Comparison of ENCODE assay signal across 1 cellular context in genomic region chr2:134148172-134148571, GRCh38.
TF ChIP-seq lines count a peak whose summit lies in the region.

No MANE protein-coding gene starts in this region.

TF ChIP-seq in GM12878, 131 proteins besides CTCF, POLR2A, EP300 and RAD21 (continued from another document):
- TF ChIP-seq BCL3 (IDR thresholded peaks at IDR 0.05; ENCODE audit: borderline replicate concordance, insufficient read depth, low read depth, low read length, poor library complexity, severe bottlenecking) = no peak
- TF ChIP-seq SIX5 (IDR thresholded peaks at IDR 0.05; ENCODE audit: low read depth, low read length, severe bottlenecking) = no peak
- peak; percentile 30 for TF ChIP-seq RELA (IDR thresholded peaks at IDR 0.05; ENCODE audit: borderline replicate concordance, partially characterized antibody)
- no peak for TF ChIP-seq ZNF687 (IDR thresholded peaks at IDR 0.05)
- no peak for TF ChIP-seq MXI1 (IDR thresholded peaks at IDR 0.05; ENCODE audit: low read depth, low read length)
- no peak for TF ChIP-seq SKIL (IDR thresholded peaks at IDR 0.05; ENCODE audit: low read depth, poor library complexity, severe bottlenecking)
- TF ChIP-seq MTA2 (IDR thresholded peaks at IDR 0.05; ENCODE audit: low read depth) = peak; percentile 36; the same call in 1 of the 2 replicates
- TF ChIP-seq BCL11A (IDR thresholded peaks at IDR 0.05; ENCODE audit: low read depth, low read length) = peak; percentile 50; the same call in 1 of the 2 replicates
- TF ChIP-seq SP1 (IDR thresholded peaks at IDR 0.05; ENCODE audit: low read depth, low read length) = no peak
- no peak for TF ChIP-seq LARP7 (IDR thresholded peaks at IDR 0.05)
- TF ChIP-seq MEF2B (IDR thresholded peaks at IDR 0.05; ENCODE audit: partially characterized antibody, poor library complexity, severe bottlenecking) = no peak
- 0 out of 2 replicates have a peak, but pooled peaks have one; percentile 19 for TF ChIP-seq RUNX3 (IDR thresholded peaks at IDR 0.05; ENCODE audit: low read length)
- no peak for TF ChIP-seq MYB (IDR thresholded peaks at IDR 0.05; ENCODE audit: borderline replicate concordance, low read depth, low read length)
- TF ChIP-seq NKRF (conservative IDR thresholded peaks at IDR 0.05) = no peak
